In the genomic region with DNA sequence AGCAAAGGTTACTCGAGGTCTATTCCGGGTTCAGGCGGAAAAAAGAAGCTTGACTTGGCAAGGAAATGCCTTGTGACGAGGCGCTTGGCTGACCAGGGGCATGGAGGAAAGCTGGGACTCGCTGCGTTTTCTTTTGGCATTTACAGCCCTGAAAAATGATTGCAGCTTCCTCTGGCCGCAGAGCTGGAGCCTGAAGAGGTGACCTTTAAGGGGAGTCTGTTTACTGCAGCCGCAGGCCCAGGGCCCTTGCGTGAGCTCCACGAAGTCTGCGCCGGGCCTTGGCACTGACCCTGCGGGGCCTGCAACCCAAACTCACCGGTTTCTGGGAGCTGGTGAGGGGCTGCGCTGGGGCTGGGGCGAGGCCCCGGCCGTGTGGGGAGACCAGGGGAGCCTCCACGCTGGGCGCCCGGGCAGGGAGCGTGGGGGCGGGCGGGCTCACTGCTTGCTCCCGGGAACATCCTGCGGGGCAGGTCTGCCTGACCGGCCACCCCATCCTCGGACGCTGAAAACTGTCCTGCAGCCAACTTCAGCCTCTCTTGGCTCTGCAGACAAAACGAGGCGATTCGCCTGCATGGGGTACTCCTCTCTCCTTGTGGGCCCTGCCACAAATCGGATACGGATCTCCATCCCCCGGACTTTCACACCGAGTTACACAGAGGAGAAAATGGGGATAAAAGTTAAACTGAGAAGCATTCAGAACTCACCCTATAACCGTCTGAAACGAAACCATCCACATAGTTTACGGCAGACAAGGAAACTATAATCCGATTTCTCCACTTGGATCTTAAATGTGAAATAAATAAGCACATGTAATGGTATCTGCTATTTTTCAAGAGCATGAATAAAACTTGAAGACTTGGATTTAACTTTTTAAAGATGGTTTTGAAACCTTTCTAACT, we compare ENCODE assay signal across 21 cellular contexts.
A peak's percentile ranks its signal among the peaks of the same experiment; 100 is the strongest.
DNase-seq lines count a peak whose midpoint lies in the region; ATAC-seq, FAIRE-seq and TF ChIP-seq lines count a peak whose summit lies in the region.
"Had no signal": no experiment of that assay in that cellular context is flagged by ENCODE, and none has a peak within 500 bp of the region (broad histone marks: within the 10 kb centered on the region; RNA-seq: fewer than 3 reads in every experiment).

No MANE protein-coding gene starts in this region.

- H2BK5ac ChIP-seq in trophoblast cell (ENCODE audit: low read depth, low read length, poor library complexity), result no peak overlapping the region

- POLR2A ChIA-PET in HepG2 (lab: Yijun Ruan, JAX), result no interaction called here

- ATAC-seq in HepG2, result no peak; the same call in 2 of the 3 replicates
- ATAC-seq in left colon, result no peak
- no peak for ATAC-seq in HG02973 (IDR thresholded peaks at IDR 0.05; ENCODE audit: unreplicated experiment)
- no peak for ATAC-seq in HG03469 (IDR thresholded peaks at IDR 0.05; ENCODE audit: unreplicated experiment)
- ATAC-seq: A549, K562 had no signal

- TF ChIP-seq CTCF in liver (IDR thresholded peaks at IDR 0.05; ENCODE audit: low read depth, low read length, missing input control), result no peak
- TF ChIP-seq CTCF in HepG2 (CRISPR knock-in tag; IDR thresholded peaks at IDR 0.05), result no peak

- H4K12ac ChIP-seq in trophoblast cell (ENCODE audit: low read depth, low read length), result no peak overlapping the region

- no peak overlapping the region for H3K4ac ChIP-seq in trophoblast cell (ENCODE audit: low read depth, low read length)

- CTCF ChIA-PET in HepG2 (lab: Yijun Ruan, JAX; ENCODE audit: low intra/inter-chr PET ratio, low total read pairs), result no interaction called here

- no peaks in the 10 kb centered on the region for H4K20me1 ChIP-seq in HepG2 (ENCODE audit: insufficient read depth, low read length)

- no peak overlapping the region for H2BK12ac ChIP-seq in trophoblast cell (ENCODE audit: low read length)

- no peaks in the 10 kb centered on the region for H3K79me2 ChIP-seq in HepG2 (ENCODE audit: insufficient read depth, low read length)
- H3K79me2 ChIP-seq in trophoblast cell (ENCODE audit: control insufficient read depth, insufficient read depth, low read length, poor library complexity), result no peaks in the 10 kb centered on the region

- DNase-seq in HepG2 (ENCODE audit: low spot score) (no peak), left colon (peak; percentile 40 to 49), trophoblast cell (no peak), GM03348 (ENCODE audit: low spot score) (no peak), inferior parietal cortex (ENCODE audit: extremely low spot score) (no peak)
- DNase-seq: activated CD4-positive, CD25-positive, alpha-beta regulatory T cell treated with anti-CD3 and anti-CD28 coated beads, Interleukin-2, amount 50 U/mL, for 72 hours; activated naive CD8-positive, alpha-beta T cell treated with anti-CD3 and anti-CD28 coated beads for 36 hours; activated T-cell treated with anti-CD3 and anti-CD28 coated beads for 4 hours; Caco-2; central memory CD4-positive, alpha-beta T cell; NCI-H1105 treated with DMSO at 0.1 percent for 48 hours; NCI-H345; OCI-M1; stimulated activated CD4-positive, alpha-beta T cell treated with anti-CD3 and anti-CD28 coated beads, Interleukin-2, amount 100 ng/mL, for 24 hours; SW 1271 had no signal

- intact Hi-C loops in HepG2 (cut with micrococcal nuclease; ENCODE audit: unreplicated experiment), result no loop called here
- intact Hi-C loops in left colon (cut with DNase I, micrococcal nuclease), result no loop called here

- no peak for FAIRE-seq in HepG2 (lab: Jason Lieb, UNC)
- FAIRE-seq: A549, G401.6, K562 had no signal

- H4K8ac ChIP-seq in trophoblast cell (ENCODE audit: low read depth, low read length), result no peak overlapping the region

- TF ChIP-seq RAD21 in liver (IDR thresholded peaks at IDR 0.05), result peak in 1 of 2 donors; percentile 12
- TF ChIP-seq RAD21 in HepG2 (CRISPR knock-in tag; IDR thresholded peaks at IDR 0.05), result no peak

- in situ Hi-C loops in HepG2 (cut with HindIII; ENCODE audit: extremely low pct_ligation_motif_present, low pct_unique_long_range_greater_than_20kb), result loop anchor here (10.0 kb wide), 1 partner anchor 229 kb away; no protein-coding TSS in a partner anchor

- H2AFZ ChIP-seq in HepG2 (ENCODE audit: low read length) (no peak overlapping the region), trophoblast cell (ENCODE audit: insufficient read depth, low read length, poor library complexity) (no peak overlapping the region)

- TF ChIP-seq EP300 in HepG2 (IDR thresholded peaks at IDR 0.05; ENCODE audit: low read depth in 2 of 2, low read length in 2 of 2) (no peak), HepG2 (CRISPR knock-in tag; IDR thresholded peaks at IDR 0.05; ENCODE audit: borderline replicate concordance) (no peak)

- H3K4me1 ChIP-seq in liver (ENCODE audit: control insufficient read depth in 4 of 4, insufficient read depth in 4 of 4, low read length in 3 of 4), result no peaks in the 10 kb centered on the region
- H3K4me1 ChIP-seq in HepG2 (ENCODE audit: insufficient read depth, low read length), result no peaks in the 10 kb centered on the region
- peaks cover 8 to 9% of the 10 kb centered on the region in 2 experiments for H3K4me1 ChIP-seq in trophoblast cell (ENCODE audit: control insufficient read depth in 1 of 2, insufficient read depth in 2 of 2, low read length in 2 of 2)
- H3K4me1 ChIP-seq: Caco-2 had no signal

- H3K18ac ChIP-seq in trophoblast cell (ENCODE audit: low read length), result no peak overlapping the region

- no peaks in the 10 kb centered on the region for H3K36me3 ChIP-seq in liver (ENCODE audit: control insufficient read depth in 4 of 4, insufficient read depth in 3 of 4, low read depth in 1 of 4, low read length in 3 of 4)
- no peaks in the 10 kb centered on the region for H3K36me3 ChIP-seq in HepG2 (replicated peaks in 1 of 2; ENCODE audit: control insufficient read depth in 1 of 2, insufficient read depth in 2 of 2, low read length in 2 of 2)
- H3K36me3 ChIP-seq in trophoblast cell (ENCODE audit: control insufficient read depth in 1 of 2, insufficient read depth in 2 of 2, low read length in 2 of 2), result no peaks in the 10 kb centered on the region

- H3K79me1 ChIP-seq in trophoblast cell (ENCODE audit: low read length), result peaks cover 3% of the 10 kb centered on the region

- H4K91ac ChIP-seq in trophoblast cell (ENCODE audit: low read depth, low read length), result peak overlapping the region; percentile 12

- H2AK5ac ChIP-seq in trophoblast cell (ENCODE audit: low read length), result no peak overlapping the region

- H3K9ac ChIP-seq in liver (ENCODE audit: low read depth in 1 of 2, low read length in 2 of 2) (no peak overlapping the region), HepG2 (ENCODE audit: insufficient read depth, low read depth, low read length) (no peak overlapping the region), trophoblast cell (ENCODE audit: low read length) (no peak overlapping the region)

- no peak overlapping the region for H3K4me2 ChIP-seq in HepG2 (ENCODE audit: low read depth, low read length)
- no peak overlapping the region for H3K4me2 ChIP-seq in trophoblast cell (ENCODE audit: low read length)
- H3K4me2 ChIP-seq: A549 had no signal

- H3K27ac ChIP-seq in liver (ENCODE audit: low read depth in 1 of 2, low read length in 2 of 2) (peak overlapping the region; percentile 50 to 52), HepG2 (ENCODE audit: extremely low read length, insufficient read depth, low read length) (no peak overlapping the region), trophoblast cell (ENCODE audit: low read depth, low read length) (no peak overlapping the region)
- H3K27ac ChIP-seq: A549 had no signal

- no TSS peak for BruUV-seq in HepG2 (replicated peaks; lab: Mats Ljungman, UMichigan)

- H3K14ac ChIP-seq in trophoblast cell (ENCODE audit: low read length), result no peak overlapping the region

- 57% methylated on average over 41 of the region's 41 CpGs for WGBS in liver
- WGBS in HepG2 (ENCODE audit: low lambda C conversion rate), result 16% methylated on average over 23 of the region's 41 CpGs
- WGBS in trophoblast cell (ENCODE audit: extremely low coverage, insufficient coverage, insufficient read length), result no CpG with 5 or more reads among the region's 41 CpGs

- H3K4me3 ChIP-seq in liver (ENCODE audit: low read depth in 1 of 3, low read length in 3 of 3), result no peak overlapping the region
- no peak overlapping the region for H3K4me3 ChIP-seq in HepG2 (replicated peaks in 1 of 3; ENCODE audit: insufficient read depth in 1 of 3, low read depth in 2 of 3, low read length in 3 of 3)
- no peak overlapping the region for H3K4me3 ChIP-seq in trophoblast cell (ENCODE audit: low read depth, low read length)
- H3K4me3 ChIP-seq: A549, K562 had no signal

- H3K9me3 ChIP-seq in liver (ENCODE audit: control insufficient read depth in 4 of 4, low read length in 3 of 4) (peaks cover 0 to 1% (median 0%) of the 10 kb centered on the region in 4 donors), HepG2 (ENCODE audit: low read length) (no peaks in the 10 kb centered on the region), trophoblast cell (ENCODE audit: insufficient read depth, low read depth, low read length) (no peaks in the 10 kb centered on the region)
- H3K9me3 ChIP-seq: A549, Caco-2 had no signal

- peaks cover 0 to 15% (median 2%) of the 10 kb centered on the region in 4 donors for H3K27me3 ChIP-seq in liver (ENCODE audit: control insufficient read depth in 4 of 4, insufficient read depth in 4 of 4, low read length in 3 of 4)
- H3K27me3 ChIP-seq in HepG2 (ENCODE audit: control insufficient read depth in 1 of 2, insufficient read depth in 2 of 2, low read length in 2 of 2), result peaks cover 9 to 65% of the 10 kb centered on the region in 2 experiments
- no peaks in the 10 kb centered on the region for H3K27me3 ChIP-seq in trophoblast cell (ENCODE audit: insufficient read depth, low read length)

- TF ChIP-seq POLR2A in HepG2 (IDR thresholded peaks at IDR 0.05; ENCODE audit: insufficient read depth in 1 of 2, low read depth in 2 of 2, low read length in 2 of 2), result no peak

- H2BK120ac ChIP-seq in trophoblast cell (ENCODE audit: insufficient read depth, low read length, poor library complexity), result no peak overlapping the region

- no peak overlapping the region for H3K23ac ChIP-seq in trophoblast cell (ENCODE audit: low read length)

TF ChIP-seq in liver, 16 proteins besides CTCF, POLR2A, EP300 and RAD21 (continues in another document):
- peak; percentile 85 for TF ChIP-seq NR2F2 (IDR thresholded peaks at IDR 0.05)
- TF ChIP-seq ATF3 (IDR thresholded peaks at IDR 0.05), result no peak
- peak; percentile 14 to 23 for TF ChIP-seq RXRA (IDR thresholded peaks at IDR 0.05)

TF ChIP-seq in HepG2, 621 proteins besides CTCF, POLR2A, EP300 and RAD21 (continues in another document):
- TF ChIP-seq, protein P1, sequence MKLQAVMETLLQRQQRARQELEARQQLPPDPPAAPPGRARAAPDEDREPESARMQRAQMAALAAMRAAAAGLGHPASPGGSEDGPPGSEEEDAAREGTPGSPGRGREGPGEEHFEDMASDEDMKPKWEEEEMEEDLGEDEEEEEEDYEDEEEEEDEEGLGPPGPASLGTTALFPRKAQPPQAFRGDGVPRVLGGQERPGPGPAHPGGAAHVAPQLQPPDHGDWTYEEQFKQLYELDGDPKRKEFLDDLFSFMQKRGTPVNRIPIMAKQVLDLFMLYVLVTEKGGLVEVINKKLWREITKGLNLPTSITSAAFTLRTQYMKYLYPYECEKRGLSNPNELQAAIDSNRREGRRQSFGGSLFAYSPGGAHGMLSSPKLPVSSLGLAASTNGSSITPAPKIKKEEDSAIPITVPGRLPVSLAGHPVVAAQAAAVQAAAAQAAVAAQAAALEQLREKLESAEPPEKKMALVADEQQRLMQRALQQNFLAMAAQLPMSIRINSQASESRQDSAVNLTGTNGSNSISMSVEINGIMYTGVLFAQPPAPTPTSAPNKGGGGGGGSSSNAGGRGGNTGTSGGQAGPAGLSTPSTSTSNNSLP (IDR thresholded peaks at IDR 0.05; ENCODE audit: low read depth, low read length), result no peak

Comparison
In these comparisons a context has a peak if more than half of its experiments do, and no peak if none do; other contexts are left out.
1. H3K27ac ChIP-seq: peak in liver (2 of 2); none in HepG2 (single experiment) and trophoblast cell (single experiment).
2. DNase-seq: peak in left colon (2 of 2); none in HepG2 (single experiment), trophoblast cell (0 of 2), GM03348 (single experiment) and inferior parietal cortex (single experiment).